Comparison of ENCODE assay signal across 10 cellular contexts in the genomic region with DNA sequence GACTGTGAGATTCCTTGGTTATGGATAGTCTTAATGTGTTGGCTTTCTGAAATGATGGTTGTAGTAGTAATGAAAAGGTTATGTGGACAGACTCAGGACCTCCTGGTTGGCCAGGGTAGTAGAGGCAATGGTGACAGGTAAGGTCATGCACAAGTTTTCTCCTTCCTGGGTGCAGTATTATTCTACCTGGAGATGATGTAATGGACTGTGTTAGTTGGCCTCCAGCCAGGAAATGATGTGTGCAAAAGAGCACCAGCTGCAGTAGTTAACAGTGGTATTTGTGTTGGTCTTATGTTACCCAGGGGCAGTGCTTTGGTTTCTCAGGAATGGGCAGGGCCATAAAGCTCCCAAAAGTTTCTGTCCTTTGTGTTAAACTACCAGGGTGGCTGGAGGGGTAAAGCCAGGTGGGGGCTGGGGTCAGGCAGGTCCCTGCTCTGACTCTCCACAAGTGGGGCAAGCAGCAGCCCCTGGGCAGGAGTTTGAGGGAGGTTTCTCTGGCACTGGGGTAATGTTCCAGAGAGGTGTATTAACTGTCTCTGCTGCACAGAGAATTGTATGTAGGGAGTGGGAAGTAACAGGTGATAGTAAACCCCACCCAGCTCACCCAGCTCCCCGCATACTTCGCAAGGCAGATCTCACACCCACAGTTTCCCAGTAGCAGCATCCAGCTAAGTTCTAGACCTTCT. TPM values are rescaled to one million over a fixed set of nuclear protein-coding genes. Genes with fewer than 3 reads are reported as not detected.
A peak's percentile ranks its signal among the peaks of the same experiment; 100 is the strongest.
DNase-seq lines count a peak whose midpoint lies in the region; ATAC-seq and TF ChIP-seq lines count a peak whose summit lies in the region.
"Had no signal": no experiment of that assay in that cellular context is flagged by ENCODE, and none has a peak within 500 bp of the region (broad histone marks: within the 10 kb centered on the region; RNA-seq: fewer than 3 reads in every experiment).

No MANE protein-coding gene starts in this region.

- peak; percentile 64 for DNase-seq in Daoy (ENCODE audit: low read depth)
- DNase-seq in NCI-H146 (lab: John Stamatoyannopoulos, UW) = peak; percentile 90
- DNase-seq in activated CD4-positive, alpha-beta memory T cell treated with anti-CD3 and anti-CD28 coated beads, Interleukin-2, amount 10 ng/mL, durations not matched to agents 7 days and 5 days = peak; percentile 23
- DNase-seq in right lobe of liver = peak in 2 of 3 donors; percentile 24 to 55
- no peak for DNase-seq in T-helper 9 cell
- no peak for DNase-seq in islet precursor cell
- no peak for DNase-seq in NCI-H187 treated with DMSO at 0.1 percent for 48 hours (lab: John Stamatoyannopoulos, UW)
- DNase-seq: brain microvascular endothelial cell; stimulated activated CD4-positive, alpha-beta T cell treated with anti-CD3 and anti-CD28 coated beads, Interleukin-4, amount 100 ng/mL, for 24 hours had no signal

- no peak overlapping the region for H3K27ac ChIP-seq in right lobe of liver
- H3K27ac ChIP-seq: brain microvascular endothelial cell had no signal

- no peak for TF ChIP-seq CTCF in right lobe of liver (IDR thresholded peaks at IDR 0.05)

- no peak overlapping the region for H3K4me3 ChIP-seq in right lobe of liver

- H3K4me3 Mint-ChIP-seq in activated CD4-positive, alpha-beta memory T cell treated with anti-CD3 and anti-CD28 coated beads, Interleukin-2, amount 10 ng/mL, durations not matched to agents 7 days and 5 days = no peak overlapping the region

- peaks cover 15% of the 10 kb centered on the region for H3K4me1 Mint-ChIP-seq in activated CD4-positive, alpha-beta memory T cell treated with anti-CD3 and anti-CD28 coated beads, Interleukin-2, amount 10 ng/mL, durations not matched to agents 7 days and 5 days

- peaks cover 2% of the 10 kb centered on the region for H3K9me3 Mint-ChIP-seq in activated CD4-positive, alpha-beta memory T cell treated with anti-CD3 and anti-CD28 coated beads, Interleukin-2, amount 10 ng/mL, durations not matched to agents 7 days and 5 days

- peaks cover 18% of the 10 kb centered on the region for H3K36me3 Mint-ChIP-seq in activated CD4-positive, alpha-beta memory T cell treated with anti-CD3 and anti-CD28 coated beads, Interleukin-2, amount 10 ng/mL, durations not matched to agents 7 days and 5 days (ENCODE audit: low read depth)

- POLR2A ChIA-PET in activated CD4-positive, alpha-beta memory T cell treated with anti-CD3 and anti-CD28 coated beads, Interleukin-2, amount 10 ng/mL, durations not matched to agents 7 days and 5 days (lab: Charles Lee) = interaction anchor here (0.9 kb wide), 1 partner anchor 155 kb away, joined by 3 read pairs; the partner anchor contains the start of gene SLC26A4

- peaks cover 0 to 8% (median 0%) of the 10 kb centered on the region in 4 donors for H3K4me1 ChIP-seq in right lobe of liver

- ATAC-seq in right lobe of liver (peak; percentile 74 to 93 (median 83)), HG02870 (IDR thresholded peaks at IDR 0.05; ENCODE audit: unreplicated experiment) (no peak)

- no peak for TF ChIP-seq POLR2A in right lobe of liver (IDR thresholded peaks at IDR 0.05)

- intact Hi-C loops in right lobe of liver (cut with DNase I) = no loop called here

- no peaks in the 10 kb centered on the region for H3K36me3 ChIP-seq in right lobe of liver
- H3K36me3 ChIP-seq: brain microvascular endothelial cell had no signal

- H3K27me3 ChIP-seq in right lobe of liver = no peaks in the 10 kb centered on the region
- H3K27me3 ChIP-seq: brain microvascular endothelial cell had no signal

- CTCF ChIA-PET in activated CD4-positive, alpha-beta memory T cell treated with anti-CD3 and anti-CD28 coated beads, Interleukin-2, amount 10 ng/mL, durations not matched to agents 7 days and 5 days (lab: Charles Lee) = no interaction called here

- WGBS in right lobe of liver (ENCODE audit: insufficient coverage, low coverage, low lambda C conversion rate, missing lambda C conversion rate) = no CpG with 5 or more reads among the region's 2 CpGs

- no peak overlapping the region for H3K27ac Mint-ChIP-seq in activated CD4-positive, alpha-beta memory T cell treated with anti-CD3 and anti-CD28 coated beads, Interleukin-2, amount 10 ng/mL, durations not matched to agents 7 days and 5 days

- H3K9me3 ChIP-seq in right lobe of liver = no peaks in the 10 kb centered on the region

- no peaks in the 10 kb centered on the region for H3K27me3 Mint-ChIP-seq in activated CD4-positive, alpha-beta memory T cell treated with anti-CD3 and anti-CD28 coated beads, Interleukin-2, amount 10 ng/mL, durations not matched to agents 7 days and 5 days

RNA-seq across cellular contexts. Expression of gene GPR22, which starts 36.3 kb away (rescaled TPM):
- total RNA-seq in Daoy (2014; rRNA removed; shearing (Covaris generic)) = not detected in 2 replicates
- total RNA-seq in activated CD4-positive, alpha-beta memory T cell treated with anti-CD3 and anti-CD28 coated beads, Interleukin-2, amount 10 ng/mL, durations not matched to agents 7 days and 5 days = not detected
- total RNA-seq in right lobe of liver = not detected

RNA-seq across cellular contexts. Expression of gene COG5, which starts 57.6 kb away (rescaled TPM):
- total RNA-seq in Daoy (2014; rRNA removed; shearing (Covaris generic)) = 50.6 and 72.6 TPM in 2 replicates
- total RNA-seq in activated CD4-positive, alpha-beta memory T cell treated with anti-CD3 and anti-CD28 coated beads, Interleukin-2, amount 10 ng/mL, durations not matched to agents 7 days and 5 days = 10 to 100 TPM; 40.1 to 45.3 TPM
- 10 to 100 TPM; 13.9 to 21.3 (median 15.5) TPM for total RNA-seq in right lobe of liver

RNA-seq across cellular contexts. Expression of gene DUS4L, which starts 57.6 kb away (rescaled TPM):
- total RNA-seq in Daoy (2014; rRNA removed; shearing (Covaris generic)) = 19.3 and 20.9 TPM in 2 replicates
- 1 to 10 TPM; 8.1 to 8.9 TPM for total RNA-seq in activated CD4-positive, alpha-beta memory T cell treated with anti-CD3 and anti-CD28 coated beads, Interleukin-2, amount 10 ng/mL, durations not matched to agents 7 days and 5 days
- total RNA-seq in right lobe of liver = 1 to 10 TPM; 2.3 to 6.1 (median 3.4) TPM

Comparison
In these comparisons a context has a peak if more than half of its experiments do, and no peak if none do; other contexts are left out.
1. DNase-seq: peak in Daoy (single experiment), NCI-H146 (single experiment), activated CD4-positive, alpha-beta memory T cell treated with anti-CD3 and anti-CD28 coated beads, Interleukin-2, amount 10 ng/mL, durations not matched to agents 7 days and 5 days (single experiment) and right lobe of liver (2 of 3); none in T-helper 9 cell (single experiment), islet precursor cell (single experiment) and NCI-H187 treated with DMSO at 0.1 percent for 48 hours (single experiment).